In the genomic region with DNA sequence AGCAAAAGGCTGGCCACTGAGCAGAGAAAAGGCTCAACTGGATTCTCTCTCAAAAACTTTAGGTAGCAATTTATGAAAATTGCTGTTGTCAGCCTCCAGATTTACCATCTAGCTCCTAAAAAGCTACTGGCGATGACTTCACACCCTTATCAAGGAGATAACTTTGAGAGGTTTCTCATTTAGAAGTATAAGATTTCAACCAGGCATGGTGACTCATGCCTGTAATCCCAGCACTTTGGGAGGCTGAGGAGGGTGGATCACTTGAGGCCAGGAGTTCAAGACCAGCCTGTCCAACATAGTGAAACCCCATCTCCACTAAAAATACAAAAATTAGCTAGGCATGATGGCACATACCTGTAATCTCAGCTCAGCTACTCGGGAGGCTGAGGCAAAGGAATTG, we compare ENCODE assay signal across 9 cellular contexts. TPM values are rescaled to one million over a fixed set of nuclear protein-coding genes. Genes with fewer than 3 reads are reported as not detected.
DNase-seq lines count a peak whose midpoint lies in the region; ATAC-seq and TF ChIP-seq lines count a peak whose summit lies in the region.
"Not testable (repeated sequence)": the region's sequence is repeated elsewhere in the genome, so short reads cannot be mapped to it uniquely, and the experiment has no call there.
"Had no signal": no experiment of that assay in that cellular context is flagged by ENCODE, and none has a peak within 500 bp of the region (broad histone marks: within the 10 kb centered on the region; RNA-seq: fewer than 3 reads in every experiment).

No MANE protein-coding gene starts in this region.

- not testable (repeated sequence) for H3K9me3 ChIP-seq in CD8-positive, alpha-beta T cell (ENCODE audit: low read length); endodermal cell (ENCODE audit: control insufficient read depth, low read length); neutrophil

- not testable (repeated sequence) for H3K27me3 Mint-ChIP-seq in CD8-positive, alpha-beta T cell (ENCODE audit: low read depth); activated CD8-positive, alpha-beta memory T cell treated with anti-CD3 and anti-CD28 coated beads, Interleukin-2, amount 10 ng/mL, durations not matched to agents 7 days and 5 days; endodermal cell (ENCODE audit: insufficient read depth)

- peaks cover 47% of the 10 kb centered on the region for H3K4me1 ChIP-seq in CD8-positive, alpha-beta T cell (ENCODE audit: insufficient read depth, low read length)
- H3K4me1 ChIP-seq in endodermal cell (ENCODE audit: control insufficient read depth, insufficient read depth, low read length): not testable (repeated sequence)
- H3K4me1 ChIP-seq in neutrophil (ENCODE audit: control insufficient read depth in 1 of 2, insufficient read depth in 1 of 2, low read depth in 1 of 2, low read length in 1 of 2): peaks cover 9 to 17% of the 10 kb centered on the region in 2 experiments

- not testable (repeated sequence) for H3K4me3 ChIP-seq in CD8-positive, alpha-beta T cell (ENCODE audit: low read depth, low read length); endodermal cell (ENCODE audit: low read length); neutrophil (ENCODE audit: low read depth in 1 of 2, low read length in 1 of 2)

- not testable (repeated sequence) for H3K36me3 Mint-ChIP-seq in CD8-positive, alpha-beta T cell; activated CD8-positive, alpha-beta memory T cell treated with anti-CD3 and anti-CD28 coated beads, Interleukin-2, amount 10 ng/mL, durations not matched to agents 7 days and 5 days; activated naive CD4-positive, alpha-beta T cell treated with anti-CD3 and anti-CD28 coated beads, Interleukin-2, amount 50 U/mL, for 72 hours; endodermal cell (ENCODE audit: low read depth)

- peaks cover 48% of the 10 kb centered on the region for H3K4me1 Mint-ChIP-seq in CD8-positive, alpha-beta T cell (ENCODE audit: low read depth)
- H3K4me1 Mint-ChIP-seq in activated CD8-positive, alpha-beta memory T cell treated with anti-CD3 and anti-CD28 coated beads, Interleukin-2, amount 10 ng/mL, durations not matched to agents 7 days and 5 days: peaks cover 27% of the 10 kb centered on the region
- H3K4me1 Mint-ChIP-seq in endodermal cell: peaks cover 15% of the 10 kb centered on the region

- CTCF ChIA-PET in CD8-positive, alpha-beta T cell (lab: Charles Lee): interaction anchor here (1.0 to 2.5 kb wide), 5 partner anchors 75 to 180 kb away, joined by 3 to 15 read pairs (median 3); no protein-coding TSS in a partner anchor
- CTCF ChIA-PET in activated CD8-positive, alpha-beta memory T cell treated with anti-CD3 and anti-CD28 coated beads, Interleukin-2, amount 10 ng/mL, durations not matched to agents 7 days and 5 days (lab: Charles Lee): interaction anchor here (2.3 to 5.1 kb wide), 3 partner anchors 9 to 180 kb away, joined by 5 to 26 read pairs (median 13); partner anchors contain the start of gene SERINC5

- not testable (repeated sequence) for TF ChIP-seq CTCF in CD8-positive, alpha-beta T cell (IDR thresholded peaks at IDR 0.05); VCaP (conservative IDR thresholded peaks at IDR 0.05); endodermal cell (conservative IDR thresholded peaks at IDR 0.05); neutrophil (IDR thresholded peaks at IDR 0.05)

- H3K9ac ChIP-seq in endodermal cell (ENCODE audit: extremely low read depth, low read length, poor library complexity, severe bottlenecking): not testable (repeated sequence)

- not testable (repeated sequence) for H3K9me3 Mint-ChIP-seq in CD8-positive, alpha-beta T cell; activated CD8-positive, alpha-beta memory T cell treated with anti-CD3 and anti-CD28 coated beads, Interleukin-2, amount 10 ng/mL, durations not matched to agents 7 days and 5 days (ENCODE audit: low read depth); activated naive CD4-positive, alpha-beta T cell treated with anti-CD3 and anti-CD28 coated beads, Interleukin-2, amount 50 U/mL, for 72 hours; endodermal cell

- H3K27ac ChIP-seq in CD8-positive, alpha-beta T cell (ENCODE audit: low read depth, low read length): peak overlapping the region; percentile 0
- H3K27ac ChIP-seq in VCaP (peak overlapping the region; percentile 69), neutrophil (peak overlapping the region; percentile 72)
- not testable (repeated sequence) for H3K27ac ChIP-seq in endodermal cell (ENCODE audit: low read depth, low read length)

- H3K36me3 ChIP-seq in CD8-positive, alpha-beta T cell (ENCODE audit: insufficient read depth, low read length); endodermal cell (ENCODE audit: control insufficient read depth, insufficient read depth, low read length); neutrophil: not testable (repeated sequence)

- not testable (repeated sequence) for H3K27me3 ChIP-seq in CD8-positive, alpha-beta T cell (ENCODE audit: insufficient read depth, low read length); endodermal cell (ENCODE audit: control insufficient read depth, insufficient read depth, low read length, poor library complexity, severe bottlenecking); neutrophil

- peak; percentile 34 for ATAC-seq in CD8-positive, alpha-beta T cell
- ATAC-seq in activated CD8-positive, alpha-beta memory T cell treated with anti-CD3 and anti-CD28 coated beads, Interleukin-2, amount 10 ng/mL, durations not matched to agents 7 days and 5 days: not testable (repeated sequence)
- ATAC-seq in activated naive CD4-positive, alpha-beta T cell treated with anti-CD3 and anti-CD28 coated beads, Interleukin-2, amount 50 U/mL, for 72 hours: peak; percentile 37 to 65

- intact Hi-C loops in CD8-positive, alpha-beta T cell (cut with DNase I, micrococcal nuclease): loop anchor here in 1 of 2 experiments (2.0 to 5.0 kb wide), 3 partner anchors 14 to 118 kb away; partner anchors contain the start of gene SERINC5

- POLR2A ChIA-PET in CD8-positive, alpha-beta T cell (lab: Charles Lee): interaction anchor here (1.2 to 7.5 kb wide), 4 partner anchors 9 to 75 kb away, joined by 3 to 63 read pairs (median 4); partner anchors contain the start of gene SERINC5

- peak overlapping the region; percentile 57 for H3K4me3 Mint-ChIP-seq in CD8-positive, alpha-beta T cell
- H3K4me3 Mint-ChIP-seq in activated CD8-positive, alpha-beta memory T cell treated with anti-CD3 and anti-CD28 coated beads, Interleukin-2, amount 10 ng/mL, durations not matched to agents 7 days and 5 days; endodermal cell: not testable (repeated sequence)

- H3K27ac Mint-ChIP-seq in CD8-positive, alpha-beta T cell: peak overlapping the region; percentile 95
- peak overlapping the region; percentile 87 for H3K27ac Mint-ChIP-seq in activated CD8-positive, alpha-beta memory T cell treated with anti-CD3 and anti-CD28 coated beads, Interleukin-2, amount 10 ng/mL, durations not matched to agents 7 days and 5 days
- H3K27ac Mint-ChIP-seq in activated naive CD4-positive, alpha-beta T cell treated with anti-CD3 and anti-CD28 coated beads, Interleukin-2, amount 50 U/mL, for 72 hours: peak overlapping the region; percentile 67 to 81
- peak overlapping the region; percentile 16 for H3K27ac Mint-ChIP-seq in endodermal cell

- WGBS in endodermal cell (ENCODE audit: insufficient coverage in 1 of 2, insufficient read length in 1 of 2), 2 experiments: 83 to 95% methylated on average over 2 of the region's 2 CpGs

- not testable (repeated sequence) for DNase-seq in CD8-positive, alpha-beta T cell; activated CD8-positive, alpha-beta memory T cell treated with anti-CD3 and anti-CD28 coated beads, Interleukin-2, amount 10 ng/mL, durations not matched to agents 7 days and 5 days; activated naive CD4-positive, alpha-beta T cell treated with anti-CD3 and anti-CD28 coated beads, Interleukin-2, amount 50 U/mL, for 72 hours (ENCODE audit: low spot score in 2 of 2); endodermal cell
- peak; percentile 69 for DNase-seq in NCI-H226

RNA-seq across cellular contexts. Expression of gene SERINC5, which starts 14.7 kb away (rescaled TPM):
- total RNA-seq in CD8-positive, alpha-beta T cell: 100 to 1,000 TPM; 112 to 117 TPM
- 10 to 100 TPM; 26.8 to 38.0 TPM for total RNA-seq in activated CD8-positive, alpha-beta memory T cell treated with anti-CD3 and anti-CD28 coated beads, Interleukin-2, amount 10 ng/mL, durations not matched to agents 7 days and 5 days
- 10 to 100 TPM; 34.4 to 50.4 TPM for total RNA-seq in activated naive CD4-positive, alpha-beta T cell treated with anti-CD3 and anti-CD28 coated beads, Interleukin-2, amount 50 U/mL, for 72 hours
- total RNA-seq in endodermal cell: 100 to 1,000 TPM; 134 to 183 TPM
- polyA plus RNA-seq in endodermal cell (2013, experiment 1 of 2): 34.9 TPM
- polyA plus RNA-seq in endodermal cell (2013, experiment 2 of 2): 34.7 TPM

RNA-seq across cellular contexts. Expression of gene SPZ1, which starts 49.3 kb away (rescaled TPM):
- not detected for total RNA-seq in CD8-positive, alpha-beta T cell
- not detected for total RNA-seq in activated CD8-positive, alpha-beta memory T cell treated with anti-CD3 and anti-CD28 coated beads, Interleukin-2, amount 10 ng/mL, durations not matched to agents 7 days and 5 days
- total RNA-seq in activated naive CD4-positive, alpha-beta T cell treated with anti-CD3 and anti-CD28 coated beads, Interleukin-2, amount 50 U/mL, for 72 hours: not detected
- not detected for total RNA-seq in endodermal cell
- not detected for polyA plus RNA-seq in endodermal cell (2013, experiment 1 of 2)
- not detected for polyA plus RNA-seq in endodermal cell (2013, experiment 2 of 2)
- total RNA-seq: H9, Right ventricle myocardium superior had no signal

Comparison
In these comparisons a context has a peak if more than half of its experiments do, and no peak if none do; other contexts are left out.
1. H3K27ac Mint-ChIP-seq: peak in every context shown above with its lines; median percentile 95 in CD8-positive, alpha-beta T cell; 87 in activated CD8-positive, alpha-beta memory T cell treated with anti-CD3 and anti-CD28 coated beads, Interleukin-2, amount 10 ng/mL, durations not matched to agents 7 days and 5 days; 74 in activated naive CD4-positive, alpha-beta T cell treated with anti-CD3 and anti-CD28 coated beads, Interleukin-2, amount 50 U/mL, for 72 hours; 16 in endodermal cell.